ENCODE assay signal across 19 cellular contexts in genomic region chr17:82841921-82842596, GRCh38. TPM values are rescaled to one million over a fixed set of nuclear protein-coding genes. Genes with fewer than 3 reads are reported as not detected.
"Had no signal": no experiment of that assay in that cellular context is flagged by ENCODE, and none has a peak within 500 bp of the region (broad histone marks: within the 10 kb centered on the region; RNA-seq: fewer than 3 reads in every experiment).

No MANE protein-coding gene starts in this region.

- H3K27me3 ChIP-seq: gastrocnemius medialis, heart right ventricle, transverse colon had no signal

- H3K27ac Mint-ChIP-seq: activated B cell treated with CpG ODN at 0.5 μM for 24 hours; activated CD4-positive, alpha-beta T cell treated with anti-CD3 and anti-CD28 coated beads, Interleukin-2, amount 10 ng/mL, durations not matched to agents 24 days and 14 days; activated T-helper 2 cell treated with anti-CD3 and anti-CD28 coated beads, Interferon-gamma antibody, Interleukin-2, Interleukin-4, amounts not matched to agents 10 μg/mL and 5 μg/mL and 100 μg/mL, durations not matched to agents 14 hours and 24 hours and 36 hours had no signal

- DNase-seq: activated B cell treated with CpG ODN at 0.5 μM for 24 hours; activated CD4-positive, alpha-beta T cell treated with anti-CD3 and anti-CD28 coated beads, Interleukin-2, amount 10 ng/mL, durations not matched to agents 24 days and 14 days; activated CD8-positive, alpha-beta memory T cell treated with anti-CD3 and anti-CD28 coated beads for 24 hours; activated naive CD4-positive, alpha-beta T cell treated with anti-CD3 and anti-CD28 coated beads, Interleukin-2, amount 50 U/mL, for 16 hours; amygdala; central memory CD4-positive, alpha-beta T cell; cortex of kidney; effector CD8-positive, alpha-beta T cell; gastrocnemius medialis; heart right ventricle; left cardiac atrium; stimulated activated CD4-positive, alpha-beta T cell treated with anti-CD3 and anti-CD28 coated beads, Interleukin-4, amount 100 ng/mL, for 24 hours; stimulated activated naive CD8-positive, alpha-beta T cell treated with anti-CD3 and anti-CD28 coated beads, Interleukin-15, Interleukin-2, amounts not matched to agents 100 U/mL and 50 U/mL, for 24 hours; T-helper 2 cell; transverse colon had no signal

- ATAC-seq: gastrocnemius medialis; heart right ventricle; left cardiac atrium; stimulated activated naive CD8-positive, alpha-beta T cell treated with anti-CD3 and anti-CD28 coated beads, Interleukin-15, Interleukin-2, amounts not matched to agents 100 U/mL and 50 U/mL, for 24 hours had no signal

- H3K4me1 Mint-ChIP-seq: activated B cell treated with CpG ODN at 0.5 μM for 24 hours had no signal

- H3K27ac ChIP-seq: epithelial cell of prostate, heart right ventricle, transverse colon had no signal

- H3K4me3 Mint-ChIP-seq: activated B cell treated with CpG ODN at 0.5 μM for 24 hours; activated CD4-positive, alpha-beta T cell treated with anti-CD3 and anti-CD28 coated beads, Interleukin-2, amount 10 ng/mL, durations not matched to agents 24 days and 14 days; brain had no signal

- H3K27me3 Mint-ChIP-seq: activated B cell treated with CpG ODN at 0.5 μM for 24 hours; activated CD4-positive, alpha-beta T cell treated with anti-CD3 and anti-CD28 coated beads, Interleukin-2, amount 10 ng/mL, durations not matched to agents 24 days and 14 days; brain had no signal

- H3K9me3 Mint-ChIP-seq: activated B cell treated with CpG ODN at 0.5 μM for 24 hours; activated CD4-positive, alpha-beta T cell treated with anti-CD3 and anti-CD28 coated beads, Interleukin-2, amount 10 ng/mL, durations not matched to agents 24 days and 14 days; activated T-helper 2 cell treated with anti-CD3 and anti-CD28 coated beads, Interferon-gamma antibody, Interleukin-2, Interleukin-4, amounts not matched to agents 10 μg/mL and 5 μg/mL and 100 μg/mL, durations not matched to agents 14 hours and 24 hours and 36 hours; brain had no signal

- H3K36me3 Mint-ChIP-seq: brain had no signal

- H3K36me3 ChIP-seq: gastrocnemius medialis, transverse colon had no signal

- H3K9me3 ChIP-seq: gastrocnemius medialis, heart right ventricle, transverse colon had no signal

- H3K4me3 ChIP-seq: gastrocnemius medialis, heart right ventricle, transverse colon had no signal

RNA-seq across cellular contexts. Expression of gene ZNF750, which starts 2.2 kb away (rescaled TPM):
- total RNA-seq: activated B cell treated with CpG ODN at 0.5 μM for 24 hours; activated CD4-positive, alpha-beta T cell treated with anti-CD3 and anti-CD28 coated beads, Interleukin-2, amount 10 ng/mL, durations not matched to agents 24 days and 14 days; activated T-helper 2 cell treated with anti-CD3 and anti-CD28 coated beads, Interferon-gamma antibody, Interleukin-2, Interleukin-4, amounts not matched to agents 10 μg/mL and 5 μg/mL and 100 μg/mL, durations not matched to agents 14 hours and 24 hours and 36 hours; left cardiac atrium; skeletal muscle tissue; transverse colon had no signal
